In the genomic region with DNA sequence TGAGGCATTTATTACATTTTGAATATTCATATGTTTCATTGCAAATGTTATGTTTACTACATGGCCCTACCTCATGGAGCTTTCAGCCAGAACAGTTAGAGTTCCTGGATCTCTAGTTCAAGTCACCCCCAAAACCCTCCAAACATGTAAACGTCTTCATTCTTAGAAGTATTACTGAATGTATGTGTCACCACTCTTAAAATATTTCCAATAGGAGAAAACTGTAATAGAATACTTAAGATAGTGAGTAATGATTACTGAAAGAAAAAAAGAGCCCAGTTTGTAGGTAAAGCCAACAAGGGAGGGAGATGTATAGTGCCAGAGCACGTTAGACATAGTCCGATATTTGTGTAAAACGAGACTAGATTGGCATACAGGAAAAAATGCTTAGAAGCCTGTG, we compare ENCODE assay signal across 21 cellular contexts. TPM values are rescaled to one million over a fixed set of nuclear protein-coding genes. Genes with fewer than 3 reads are reported as not detected.
DNase-seq lines count a peak whose midpoint lies in the region; ATAC-seq and TF ChIP-seq lines count a peak whose summit lies in the region.
"Had no signal": no experiment of that assay in that cellular context is flagged by ENCODE, and none has a peak within 500 bp of the region (broad histone marks: within the 10 kb centered on the region; RNA-seq: fewer than 3 reads in every experiment).

No MANE protein-coding gene starts in this region.

- in situ Hi-C loops in astrocyte of the spinal cord (cut with HindIII; ENCODE audit: low sequenced_read_pairs): no loop called here

- DNase-seq in CD4-positive, CD25-positive, alpha-beta regulatory T cell: no peak
- peak; percentile 57 for DNase-seq in astrocyte of the spinal cord (ENCODE audit: low read depth, low spot score)
- DNase-seq in naive thymus-derived CD4-positive, alpha-beta T cell: no peak
- no peak for DNase-seq in NCI-H2029 treated with DMSO at 0.1 percent for 48 hours (lab: John Stamatoyannopoulos, UW)
- no peak for DNase-seq in T-helper 2 cell
- DNase-seq in tibial artery: no peak
- DNase-seq: activated CD8-positive, alpha-beta memory T cell treated with anti-CD3 and anti-CD28 coated beads, Interleukin-2, amount 50 U/mL, for 4 hours; activated naive CD8-positive, alpha-beta T cell treated with anti-CD3 and anti-CD28 coated beads for 36 hours; heart right ventricle; NCI-H187; NCI-H524; nucleus accumbens; Peyer's patch; stimulated activated naive CD4-positive, alpha-beta T cell treated with Interleukin-2 at 50 U/mL for 16 hours; upper lobe of left lung had no signal

- intact Hi-C loops in naive thymus-derived CD4-positive, alpha-beta T cell (cut with micrococcal nuclease): no loop called here
- intact Hi-C loops in tibial artery (cut with DNase I; ENCODE audit: low total_unique reads): no loop called here

- H3K9me3 Mint-ChIP-seq in CD4-positive, CD25-positive, alpha-beta regulatory T cell: peaks cover 0 to 1% (median 0%) of the 10 kb centered on the region in 7 donors
- H3K9me3 Mint-ChIP-seq in naive thymus-derived CD4-positive, alpha-beta T cell: peaks cover 0 to 5% (median 0%) of the 10 kb centered on the region in 11 donors
- H3K9me3 Mint-ChIP-seq: activated naive CD8-positive, alpha-beta T cell treated with anti-CD3 and anti-CD28 coated beads for 36 hours had no signal

- peak overlapping the region; percentile 5 for H3K4me3 ChIP-seq in CD4-positive, CD25-positive, alpha-beta regulatory T cell (ENCODE audit: low read depth, low read length)
- H3K4me3 ChIP-seq in KMS-11 (IDR thresholded peaks at IDR 0.05; ENCODE audit: insufficient read depth, low read depth, low read length) (no peak overlapping the region), astrocyte of the spinal cord (ENCODE audit: low read depth, low read length) (no peak overlapping the region), tibial artery (no peak overlapping the region)
- no peak overlapping the region for H3K4me3 ChIP-seq in naive thymus-derived CD4-positive, alpha-beta T cell (ENCODE audit: low read length)
- H3K4me3 ChIP-seq: BLaER1 treated with 17β-estradiol and CSF1 and Interleukin-3, amounts not matched to agents 10 nM and 100 nM; HAP-1; heart right ventricle; Peyer's patch; skin epidermis; upper lobe of left lung had no signal

- peaks cover 53% of the 10 kb centered on the region for H3K4me1 ChIP-seq in CD4-positive, CD25-positive, alpha-beta regulatory T cell (ENCODE audit: control insufficient read depth, insufficient read depth, low read length, poor library complexity, severe bottlenecking)
- H3K4me1 ChIP-seq in KMS-11 (ENCODE audit: low read depth, poor library complexity, severe bottlenecking): peaks cover 63% of the 10 kb centered on the region
- peaks cover 31 to 40% of the 10 kb centered on the region in 2 donors for H3K4me1 ChIP-seq in naive thymus-derived CD4-positive, alpha-beta T cell (ENCODE audit: control insufficient read depth in 2 of 2, insufficient read depth in 2 of 2, low read length in 2 of 2)
- H3K4me1 ChIP-seq in tibial artery: peaks cover 0 to 73% (median 31%) of the 10 kb centered on the region in 4 donors
- H3K4me1 ChIP-seq: HAP-1 had no signal

- H3K9me3 ChIP-seq in CD4-positive, CD25-positive, alpha-beta regulatory T cell (ENCODE audit: control insufficient read depth in 2 of 2, low read length in 2 of 2): no peaks in the 10 kb centered on the region
- H3K9me3 ChIP-seq in naive thymus-derived CD4-positive, alpha-beta T cell (ENCODE audit: control insufficient read depth in 2 of 3, low read length in 3 of 3): no peaks in the 10 kb centered on the region
- H3K9me3 ChIP-seq in tibial artery: no peaks in the 10 kb centered on the region
- H3K9me3 ChIP-seq: HAP-1, heart right ventricle, Peyer's patch, upper lobe of left lung had no signal

- H3K9ac ChIP-seq in KMS-11: no peak overlapping the region
- H3K9ac ChIP-seq: BLaER1 treated with 17β-estradiol and CSF1 and Interleukin-3, amounts not matched to agents 10 nM and 100 nM had no signal

- no peaks in the 10 kb centered on the region for H3K27me3 ChIP-seq in CD4-positive, CD25-positive, alpha-beta regulatory T cell (ENCODE audit: control insufficient read depth, insufficient read depth, low read length)
- H3K27me3 ChIP-seq in KMS-11 (ENCODE audit: insufficient read depth, low read depth) (no peaks in the 10 kb centered on the region), tibial artery (no peaks in the 10 kb centered on the region)
- H3K27me3 ChIP-seq in naive thymus-derived CD4-positive, alpha-beta T cell (ENCODE audit: control insufficient read depth in 2 of 2, insufficient read depth in 2 of 2, low read length in 2 of 2): no peaks in the 10 kb centered on the region
- H3K27me3 ChIP-seq: BLaER1 treated with 17β-estradiol and CSF1 and Interleukin-3, amounts not matched to agents 10 nM and 100 nM; heart right ventricle; Peyer's patch; upper lobe of left lung had no signal

- H3K4me1 Mint-ChIP-seq in CD4-positive, CD25-positive, alpha-beta regulatory T cell: peaks cover 64 to 89% (median 74%) of the 10 kb centered on the region in 4 donors
- H3K4me1 Mint-ChIP-seq in naive thymus-derived CD4-positive, alpha-beta T cell: peaks cover 43 to 93% (median 88%) of the 10 kb centered on the region in 7 donors

- no peaks in the 10 kb centered on the region for H3K36me3 ChIP-seq in CD4-positive, CD25-positive, alpha-beta regulatory T cell (ENCODE audit: control insufficient read depth, insufficient read depth, low read length)
- H3K36me3 ChIP-seq in KMS-11 (ENCODE audit: insufficient read depth) (no peaks in the 10 kb centered on the region), tibial artery (no peaks in the 10 kb centered on the region)
- H3K36me3 ChIP-seq in naive thymus-derived CD4-positive, alpha-beta T cell (ENCODE audit: control insufficient read depth in 2 of 3, insufficient read depth in 3 of 3, low read length in 3 of 3): no peaks in the 10 kb centered on the region
- H3K36me3 ChIP-seq: HAP-1, heart right ventricle, Peyer's patch, upper lobe of left lung had no signal

- H3K27me3 Mint-ChIP-seq in CD4-positive, CD25-positive, alpha-beta regulatory T cell: no peaks in the 10 kb centered on the region
- no peaks in the 10 kb centered on the region for H3K27me3 Mint-ChIP-seq in naive thymus-derived CD4-positive, alpha-beta T cell
- H3K27me3 Mint-ChIP-seq: activated naive CD8-positive, alpha-beta T cell treated with anti-CD3 and anti-CD28 coated beads for 36 hours had no signal

- ATAC-seq in CD4-positive, CD25-positive, alpha-beta regulatory T cell (ENCODE audit: low read depth in 2 of 2): no peak
- no peak for ATAC-seq in naive thymus-derived CD4-positive, alpha-beta T cell
- no peak for ATAC-seq in HG03095 (IDR thresholded peaks at IDR 0.05; ENCODE audit: unreplicated experiment)
- ATAC-seq: heart right ventricle had no signal

- H3K4me3 Mint-ChIP-seq in CD4-positive, CD25-positive, alpha-beta regulatory T cell: peak overlapping the region in 2 of 4 donors; percentile 23 to 52
- peak overlapping the region in 7 of 10 donors; percentile 9 to 76 (median 59) for H3K4me3 Mint-ChIP-seq in naive thymus-derived CD4-positive, alpha-beta T cell
- H3K4me3 Mint-ChIP-seq: activated naive CD8-positive, alpha-beta T cell treated with anti-CD3 and anti-CD28 coated beads for 36 hours; mesothelial cell of epicardium had no signal

- POLR2A ChIA-PET in naive thymus-derived CD4-positive, alpha-beta T cell (lab: Charles Lee): interaction anchor here (1.4 kb wide), 1 partner anchor 23 kb away, joined by 7 read pairs; a partner anchor contains a TSS

- H3K79me2 ChIP-seq in KMS-11 (ENCODE audit: insufficient read depth, low read depth): peaks cover 100% of the 10 kb centered on the region

- CTCF ChIA-PET in naive thymus-derived CD4-positive, alpha-beta T cell (lab: Charles Lee): interaction anchor here (0.6 kb wide), 1 partner anchor 19 kb away, joined by 3 read pairs; no protein-coding TSS in a partner anchor

- peak overlapping the region in 1 of 3 donors; percentile 11 for H3K27ac Mint-ChIP-seq in CD4-positive, CD25-positive, alpha-beta regulatory T cell
- H3K27ac Mint-ChIP-seq in naive thymus-derived CD4-positive, alpha-beta T cell: peak overlapping the region in 2 of 9 donors; percentile 2 to 40
- H3K27ac Mint-ChIP-seq: activated naive CD8-positive, alpha-beta T cell treated with anti-CD3 and anti-CD28 coated beads for 36 hours had no signal

- H3K36me3 Mint-ChIP-seq in CD4-positive, CD25-positive, alpha-beta regulatory T cell: peaks cover 9% of the 10 kb centered on the region
- H3K36me3 Mint-ChIP-seq in naive thymus-derived CD4-positive, alpha-beta T cell: peaks cover 0 to 5% (median 4%) of the 10 kb centered on the region in 5 donors

- peak overlapping the region; percentile 43; the same call in 1 of the 2 replicates for H3K4me2 ChIP-seq in KMS-11

- TF ChIP-seq CTCF in KMS-11 (conservative IDR thresholded peaks at IDR 0.05; ENCODE audit: low read depth, low read length): no peak
- no peak for TF ChIP-seq CTCF in astrocyte of the spinal cord (IDR thresholded peaks at IDR 0.05; ENCODE audit: low read depth, low read length)
- TF ChIP-seq CTCF in tibial artery (IDR thresholded peaks at IDR 0.05): no peak

- no peak overlapping the region for H2AFZ ChIP-seq in KMS-11 (ENCODE audit: low read depth)

- no peak overlapping the region for H3K27ac ChIP-seq in CD4-positive, CD25-positive, alpha-beta regulatory T cell (ENCODE audit: insufficient read depth, low read length, poor library complexity, severe bottlenecking)
- no peak overlapping the region for H3K27ac ChIP-seq in KMS-11
- H3K27ac ChIP-seq in naive thymus-derived CD4-positive, alpha-beta T cell (ENCODE audit: low read depth, low read length): no peak overlapping the region
- no peak overlapping the region for H3K27ac ChIP-seq in tibial artery
- H3K27ac ChIP-seq: BLaER1 treated with 17β-estradiol and CSF1 and Interleukin-3, amounts not matched to agents 10 nM and 100 nM; heart right ventricle; Peyer's patch; skin epidermis; upper lobe of left lung had no signal

- peaks cover 65% of the 10 kb centered on the region for H4K20me1 ChIP-seq in KMS-11 (ENCODE audit: insufficient read depth)

RNA-seq across cellular contexts. Expression of a gene that starts 23.5 kb away (rescaled TPM):
- total RNA-seq in CD4-positive, CD25-positive, alpha-beta regulatory T cell: 60.8 TPM
- 10 to 100 TPM; 11.9 to 31.2 (median 18.0) TPM for polyA plus RNA-seq in CD4-positive, CD25-positive, alpha-beta regulatory T cell
- total RNA-seq in naive thymus-derived CD4-positive, alpha-beta T cell: 100 to 1,000 TPM in 1 of 5 experiments, 10 to 100 TPM in 4; 55.0 to 106 (median 71.8) TPM
- polyA plus RNA-seq in naive thymus-derived CD4-positive, alpha-beta T cell: 10 to 100 TPM; 17.5 to 27.3 TPM
